ENCODE assay signal across 2 cellular contexts in the genomic region with DNA sequence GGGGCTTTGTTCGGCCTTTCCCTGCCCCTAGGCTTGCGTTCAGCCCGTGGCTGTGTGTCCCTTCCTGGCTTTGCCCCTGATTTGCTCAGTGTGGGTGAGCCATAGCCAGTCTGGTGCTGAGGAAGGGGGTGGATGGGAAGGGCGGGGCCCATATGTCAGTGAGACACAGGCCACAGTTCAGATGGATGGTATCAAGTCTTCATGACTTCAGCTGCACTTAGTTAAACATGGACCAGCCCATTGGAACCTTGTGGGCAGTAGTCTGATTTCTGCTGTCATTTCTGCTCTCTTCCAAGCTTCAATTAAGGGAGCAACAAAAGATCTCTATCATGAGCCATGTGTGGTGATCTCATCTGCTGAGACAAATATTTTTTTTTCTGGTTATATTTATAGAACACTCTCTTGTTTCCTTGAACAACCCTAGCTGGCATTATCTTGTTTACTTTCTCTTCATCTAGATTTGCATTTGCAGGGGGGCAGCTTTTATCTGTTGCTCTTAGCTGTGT.
A peak's percentile ranks its signal among the peaks of the same experiment; 100 is the strongest.
TF ChIP-seq lines count a peak whose summit lies in the region.

No MANE protein-coding gene starts in this region.

TF ChIP-seq in K562, 482 proteins besides CTCF, POLR2A, EP300 and RAD21 (continued from another document and continues in another):
- TF ChIP-seq, protein P1, sequence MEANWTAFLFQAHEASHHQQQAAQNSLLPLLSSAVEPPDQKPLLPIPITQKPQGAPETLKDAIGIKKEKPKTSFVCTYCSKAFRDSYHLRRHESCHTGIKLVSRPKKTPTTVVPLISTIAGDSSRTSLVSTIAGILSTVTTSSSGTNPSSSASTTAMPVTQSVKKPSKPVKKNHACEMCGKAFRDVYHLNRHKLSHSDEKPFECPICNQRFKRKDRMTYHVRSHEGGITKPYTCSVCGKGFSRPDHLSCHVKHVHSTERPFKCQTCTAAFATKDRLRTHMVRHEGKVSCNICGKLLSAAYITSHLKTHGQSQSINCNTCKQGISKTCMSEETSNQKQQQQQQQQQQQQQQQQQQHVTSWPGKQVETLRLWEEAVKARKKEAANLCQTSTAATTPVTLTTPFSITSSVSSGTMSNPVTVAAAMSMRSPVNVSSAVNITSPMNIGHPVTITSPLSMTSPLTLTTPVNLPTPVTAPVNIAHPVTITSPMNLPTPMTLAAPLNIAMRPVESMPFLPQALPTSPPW (CRISPR knock-in tag; IDR thresholded peaks at IDR 0.05) = peak; percentile 67; the same call in 1 of the 2 replicates
- TF ChIP-seq TGIF2 (CRISPR knock-in tag; IDR thresholded peaks at IDR 0.05) (no peak), RBM15 (IDR thresholded peaks at IDR 0.05; ENCODE audit: insufficient read depth, low read length) (no peak), TCF7 (IDR thresholded peaks at IDR 0.05; ENCODE audit: borderline replicate concordance) (no peak), ZNF384 (IDR thresholded peaks at IDR 0.05; ENCODE audit: low read depth, low read length) (no peak), SRSF3 (IDR thresholded peaks at IDR 0.05; ENCODE audit: insufficient read depth, low read length) (no peak)
- TF ChIP-seq, protein P2, sequence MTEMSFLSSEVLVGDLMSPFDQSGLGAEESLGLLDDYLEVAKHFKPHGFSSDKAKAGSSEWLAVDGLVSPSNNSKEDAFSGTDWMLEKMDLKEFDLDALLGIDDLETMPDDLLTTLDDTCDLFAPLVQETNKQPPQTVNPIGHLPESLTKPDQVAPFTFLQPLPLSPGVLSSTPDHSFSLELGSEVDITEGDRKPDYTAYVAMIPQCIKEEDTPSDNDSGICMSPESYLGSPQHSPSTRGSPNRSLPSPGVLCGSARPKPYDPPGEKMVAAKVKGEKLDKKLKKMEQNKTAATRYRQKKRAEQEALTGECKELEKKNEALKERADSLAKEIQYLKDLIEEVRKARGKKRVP (CRISPR knock-in tag; IDR thresholded peaks at IDR 0.05) = no peak
- TF ChIP-seq, protein P3, sequence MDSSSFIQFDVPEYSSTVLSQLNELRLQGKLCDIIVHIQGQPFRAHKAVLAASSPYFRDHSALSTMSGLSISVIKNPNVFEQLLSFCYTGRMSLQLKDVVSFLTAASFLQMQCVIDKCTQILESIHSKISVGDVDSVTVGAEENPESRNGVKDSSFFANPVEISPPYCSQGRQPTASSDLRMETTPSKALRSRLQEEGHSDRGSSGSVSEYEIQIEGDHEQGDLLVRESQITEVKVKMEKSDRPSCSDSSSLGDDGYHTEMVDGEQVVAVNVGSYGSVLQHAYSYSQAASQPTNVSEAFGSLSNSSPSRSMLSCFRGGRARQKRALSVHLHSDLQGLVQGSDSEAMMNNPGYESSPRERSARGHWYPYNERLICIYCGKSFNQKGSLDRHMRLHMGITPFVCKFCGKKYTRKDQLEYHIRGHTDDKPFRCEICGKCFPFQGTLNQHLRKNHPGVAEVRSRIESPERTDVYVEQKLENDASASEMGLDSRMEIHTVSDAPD (CRISPR knock-in tag; IDR thresholded peaks at IDR 0.05) = no peak
- TF ChIP-seq, protein P4, sequence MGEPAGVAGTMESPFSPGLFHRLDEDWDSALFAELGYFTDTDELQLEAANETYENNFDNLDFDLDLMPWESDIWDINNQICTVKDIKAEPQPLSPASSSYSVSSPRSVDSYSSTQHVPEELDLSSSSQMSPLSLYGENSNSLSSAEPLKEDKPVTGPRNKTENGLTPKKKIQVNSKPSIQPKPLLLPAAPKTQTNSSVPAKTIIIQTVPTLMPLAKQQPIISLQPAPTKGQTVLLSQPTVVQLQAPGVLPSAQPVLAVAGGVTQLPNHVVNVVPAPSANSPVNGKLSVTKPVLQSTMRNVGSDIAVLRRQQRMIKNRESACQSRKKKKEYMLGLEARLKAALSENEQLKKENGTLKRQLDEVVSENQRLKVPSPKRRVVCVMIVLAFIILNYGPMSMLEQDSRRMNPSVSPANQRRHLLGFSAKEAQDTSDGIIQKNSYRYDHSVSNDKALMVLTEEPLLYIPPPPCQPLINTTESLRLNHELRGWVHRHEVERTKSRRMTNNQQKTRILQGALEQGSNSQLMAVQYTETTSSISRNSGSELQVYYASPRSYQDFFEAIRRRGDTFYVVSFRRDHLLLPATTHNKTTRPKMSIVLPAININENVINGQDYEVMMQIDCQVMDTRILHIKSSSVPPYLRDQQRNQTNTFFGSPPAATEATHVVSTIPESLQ (CRISPR knock-in tag; IDR thresholded peaks at IDR 0.05) = no peak
- TF ChIP-seq, protein P5, sequence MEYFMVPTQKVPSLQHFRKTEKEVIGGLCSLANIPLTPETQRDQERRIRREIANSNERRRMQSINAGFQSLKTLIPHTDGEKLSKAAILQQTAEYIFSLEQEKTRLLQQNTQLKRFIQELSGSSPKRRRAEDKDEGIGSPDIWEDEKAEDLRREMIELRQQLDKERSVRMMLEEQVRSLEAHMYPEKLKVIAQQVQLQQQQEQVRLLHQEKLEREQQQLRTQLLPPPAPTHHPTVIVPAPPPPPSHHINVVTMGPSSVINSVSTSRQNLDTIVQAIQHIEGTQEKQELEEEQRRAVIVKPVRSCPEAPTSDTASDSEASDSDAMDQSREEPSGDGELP (CRISPR knock-in tag; IDR thresholded peaks at IDR 0.05; ENCODE audit: borderline replicate concordance) = 0 out of 2 replicates have a peak, but pooled peaks have one; percentile 13
- TF ChIP-seq, protein P6, sequence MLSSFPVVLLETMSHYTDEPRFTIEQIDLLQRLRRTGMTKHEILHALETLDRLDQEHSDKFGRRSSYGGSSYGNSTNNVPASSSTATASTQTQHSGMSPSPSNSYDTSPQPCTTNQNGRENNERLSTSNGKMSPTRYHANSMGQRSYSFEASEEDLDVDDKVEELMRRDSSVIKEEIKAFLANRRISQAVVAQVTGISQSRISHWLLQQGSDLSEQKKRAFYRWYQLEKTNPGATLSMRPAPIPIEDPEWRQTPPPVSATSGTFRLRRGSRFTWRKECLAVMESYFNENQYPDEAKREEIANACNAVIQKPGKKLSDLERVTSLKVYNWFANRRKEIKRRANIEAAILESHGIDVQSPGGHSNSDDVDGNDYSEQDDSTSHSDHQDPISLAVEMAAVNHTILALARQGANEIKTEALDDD (IDR thresholded peaks at IDR 0.05) = peak; percentile 39

TF ChIP-seq in HepG2, 621 proteins besides CTCF, POLR2A, EP300 and RAD21 (continued from another document and continues in another):
- TF ChIP-seq, protein P7, sequence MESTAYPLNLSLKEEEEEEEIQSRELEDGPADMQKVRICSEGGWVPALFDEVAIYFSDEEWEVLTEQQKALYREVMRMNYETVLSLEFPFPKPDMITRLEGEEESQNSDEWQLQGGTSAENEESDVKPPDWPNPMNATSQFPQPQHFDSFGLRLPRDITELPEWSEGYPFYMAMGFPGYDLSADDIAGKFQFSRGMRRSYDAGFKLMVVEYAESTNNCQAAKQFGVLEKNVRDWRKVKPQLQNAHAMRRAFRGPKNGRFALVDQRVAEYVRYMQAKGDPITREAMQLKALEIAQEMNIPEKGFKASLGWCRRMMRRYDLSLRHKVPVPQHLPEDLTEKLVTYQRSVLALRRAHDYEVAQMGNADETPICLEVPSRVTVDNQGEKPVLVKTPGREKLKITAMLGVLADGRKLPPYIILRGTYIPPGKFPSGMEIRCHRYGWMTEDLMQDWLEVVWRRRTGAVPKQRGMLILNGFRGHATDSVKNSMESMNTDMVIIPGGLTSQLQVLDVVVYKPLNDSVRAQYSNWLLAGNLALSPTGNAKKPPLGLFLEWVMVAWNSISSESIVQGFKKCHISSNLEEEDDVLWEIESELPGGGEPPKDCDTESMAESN (CRISPR knock-in tag; conservative IDR thresholded peaks at IDR 0.05) = peak; percentile 12; the same call in 1 of the 2 replicates
- TF ChIP-seq, protein P8, sequence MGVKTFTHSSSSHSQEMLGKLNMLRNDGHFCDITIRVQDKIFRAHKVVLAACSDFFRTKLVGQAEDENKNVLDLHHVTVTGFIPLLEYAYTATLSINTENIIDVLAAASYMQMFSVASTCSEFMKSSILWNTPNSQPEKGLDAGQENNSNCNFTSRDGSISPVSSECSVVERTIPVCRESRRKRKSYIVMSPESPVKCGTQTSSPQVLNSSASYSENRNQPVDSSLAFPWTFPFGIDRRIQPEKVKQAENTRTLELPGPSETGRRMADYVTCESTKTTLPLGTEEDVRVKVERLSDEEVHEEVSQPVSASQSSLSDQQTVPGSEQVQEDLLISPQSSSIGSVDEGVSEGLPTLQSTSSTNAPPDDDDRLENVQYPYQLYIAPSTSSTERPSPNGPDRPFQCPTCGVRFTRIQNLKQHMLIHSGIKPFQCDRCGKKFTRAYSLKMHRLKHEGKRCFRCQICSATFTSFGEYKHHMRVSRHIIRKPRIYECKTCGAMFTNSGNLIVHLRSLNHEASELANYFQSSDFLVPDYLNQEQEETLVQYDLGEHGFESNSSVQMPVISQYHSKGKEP (CRISPR knock-in tag; IDR thresholded peaks at IDR 0.05) = no peak
- TF ChIP-seq, protein P9, sequence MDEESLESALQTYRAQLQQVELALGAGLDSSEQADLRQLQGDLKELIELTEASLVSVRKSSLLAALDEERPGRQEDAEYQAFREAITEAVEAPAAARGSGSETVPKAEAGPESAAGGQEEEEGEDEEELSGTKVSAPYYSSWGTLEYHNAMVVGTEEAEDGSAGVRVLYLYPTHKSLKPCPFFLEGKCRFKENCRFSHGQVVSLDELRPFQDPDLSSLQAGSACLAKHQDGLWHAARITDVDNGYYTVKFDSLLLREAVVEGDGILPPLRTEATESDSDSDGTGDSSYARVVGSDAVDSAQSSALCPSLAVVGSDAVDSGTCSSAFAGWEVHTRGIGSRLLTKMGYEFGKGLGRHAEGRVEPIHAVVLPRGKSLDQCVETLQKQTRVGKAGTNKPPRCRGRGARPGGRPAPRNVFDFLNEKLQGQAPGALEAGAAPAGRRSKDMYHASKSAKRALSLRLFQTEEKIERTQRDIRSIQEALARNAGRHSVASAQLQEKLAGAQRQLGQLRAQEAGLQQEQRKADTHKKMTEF (CRISPR knock-in tag; IDR thresholded peaks at IDR 0.05) = 0 out of 2 replicates have a peak, but pooled peaks have one; percentile 43
- TF ChIP-seq, protein P10, sequence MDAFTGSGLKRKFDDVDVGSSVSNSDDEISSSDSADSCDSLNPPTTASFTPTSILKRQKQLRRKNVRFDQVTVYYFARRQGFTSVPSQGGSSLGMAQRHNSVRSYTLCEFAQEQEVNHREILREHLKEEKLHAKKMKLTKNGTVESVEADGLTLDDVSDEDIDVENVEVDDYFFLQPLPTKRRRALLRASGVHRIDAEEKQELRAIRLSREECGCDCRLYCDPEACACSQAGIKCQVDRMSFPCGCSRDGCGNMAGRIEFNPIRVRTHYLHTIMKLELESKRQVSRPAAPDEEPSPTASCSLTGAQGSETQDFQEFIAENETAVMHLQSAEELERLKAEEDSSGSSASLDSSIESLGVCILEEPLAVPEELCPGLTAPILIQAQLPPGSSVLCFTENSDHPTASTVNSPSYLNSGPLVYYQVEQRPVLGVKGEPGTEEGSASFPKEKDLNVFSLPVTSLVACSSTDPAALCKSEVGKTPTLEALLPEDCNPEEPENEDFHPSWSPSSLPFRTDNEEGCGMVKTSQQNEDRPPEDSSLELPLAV (CRISPR knock-in tag; conservative IDR thresholded peaks at IDR 0.05; ENCODE audit: low read depth) = no peak
- TF ChIP-seq, protein P11, sequence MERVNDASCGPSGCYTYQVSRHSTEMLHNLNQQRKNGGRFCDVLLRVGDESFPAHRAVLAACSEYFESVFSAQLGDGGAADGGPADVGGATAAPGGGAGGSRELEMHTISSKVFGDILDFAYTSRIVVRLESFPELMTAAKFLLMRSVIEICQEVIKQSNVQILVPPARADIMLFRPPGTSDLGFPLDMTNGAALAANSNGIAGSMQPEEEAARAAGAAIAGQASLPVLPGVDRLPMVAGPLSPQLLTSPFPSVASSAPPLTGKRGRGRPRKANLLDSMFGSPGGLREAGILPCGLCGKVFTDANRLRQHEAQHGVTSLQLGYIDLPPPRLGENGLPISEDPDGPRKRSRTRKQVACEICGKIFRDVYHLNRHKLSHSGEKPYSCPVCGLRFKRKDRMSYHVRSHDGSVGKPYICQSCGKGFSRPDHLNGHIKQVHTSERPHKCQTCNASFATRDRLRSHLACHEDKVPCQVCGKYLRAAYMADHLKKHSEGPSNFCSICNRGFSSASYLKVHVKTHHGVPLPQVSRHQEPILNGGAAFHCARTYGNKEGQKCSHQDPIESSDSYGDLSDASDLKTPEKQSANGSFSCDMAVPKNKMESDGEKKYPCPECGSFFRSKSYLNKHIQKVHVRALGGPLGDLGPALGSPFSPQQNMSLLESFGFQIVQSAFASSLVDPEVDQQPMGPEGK (CRISPR knock-in tag; IDR thresholded peaks at IDR 0.05) = 0 out of 2 replicates have a peak, but pooled peaks have one; percentile 38
- TF ChIP-seq ZFP36L1 (CRISPR knock-in tag; IDR thresholded peaks at IDR 0.05) (no peak), CREB1 (IDR thresholded peaks at IDR 0.05) (no peak), CREB1 (CRISPR knock-in tag; IDR thresholded peaks at IDR 0.05) (peak; percentile 46; the same call in 1 of the 2 replicates), CCDC6 (CRISPR knock-in tag; IDR thresholded peaks at IDR 0.05) (no peak), HMG20A (CRISPR knock-in tag; IDR thresholded peaks at IDR 0.05; ENCODE audit: borderline replicate concordance) (peak; percentile 11; the same call in 1 of the 2 replicates), SOX6 (IDR thresholded peaks at IDR 0.05) (no peak), SOX6 (CRISPR knock-in tag; IDR thresholded peaks at IDR 0.05) (0 out of 2 replicates have a peak, but pooled peaks have one; percentile 21), ZNF768 (CRISPR knock-in tag; IDR thresholded peaks at IDR 0.05) (peak; percentile 79), HNRNPUL1 (IDR thresholded peaks at IDR 0.05; ENCODE audit: low read depth, low read length) (no peak), TBX2 (CRISPR knock-in tag; IDR thresholded peaks at IDR 0.05; ENCODE audit: borderline replicate concordance) (peak; percentile 53; the same call in 1 of the 2 replicates), JUNB (CRISPR knock-in tag; IDR thresholded peaks at IDR 0.05; ENCODE audit: borderline replicate concordance) (no peak), POLR2AphosphoS5 (IDR thresholded peaks at IDR 0.05; ENCODE audit: low read depth, low read length) (no peak)
- TF ChIP-seq, protein P12, sequence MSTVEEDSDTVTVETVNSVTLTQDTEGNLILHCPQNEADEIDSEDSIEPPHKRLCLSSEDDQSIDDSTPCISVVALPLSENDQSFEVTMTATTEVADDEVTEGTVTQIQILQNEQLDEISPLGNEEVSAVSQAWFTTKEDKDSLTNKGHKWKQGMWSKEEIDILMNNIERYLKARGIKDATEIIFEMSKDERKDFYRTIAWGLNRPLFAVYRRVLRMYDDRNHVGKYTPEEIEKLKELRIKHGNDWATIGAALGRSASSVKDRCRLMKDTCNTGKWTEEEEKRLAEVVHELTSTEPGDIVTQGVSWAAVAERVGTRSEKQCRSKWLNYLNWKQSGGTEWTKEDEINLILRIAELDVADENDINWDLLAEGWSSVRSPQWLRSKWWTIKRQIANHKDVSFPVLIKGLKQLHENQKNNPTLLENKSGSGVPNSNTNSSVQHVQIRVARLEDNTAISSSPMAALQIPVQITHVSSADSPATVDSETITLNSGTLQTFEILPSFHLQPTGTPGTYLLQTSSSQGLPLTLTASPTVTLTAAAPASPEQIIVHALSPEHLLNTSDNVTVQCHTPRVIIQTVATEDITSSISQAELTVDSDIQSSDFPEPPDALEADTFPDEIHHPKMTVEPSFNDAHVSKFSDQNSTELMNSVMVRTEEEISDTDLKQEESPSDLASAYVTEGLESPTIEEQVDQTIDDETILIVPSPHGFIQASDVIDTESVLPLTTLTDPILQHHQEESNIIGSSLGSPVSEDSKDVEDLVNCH (CRISPR knock-in tag; IDR thresholded peaks at IDR 0.05) = no peak
